In the genomic region with DNA sequence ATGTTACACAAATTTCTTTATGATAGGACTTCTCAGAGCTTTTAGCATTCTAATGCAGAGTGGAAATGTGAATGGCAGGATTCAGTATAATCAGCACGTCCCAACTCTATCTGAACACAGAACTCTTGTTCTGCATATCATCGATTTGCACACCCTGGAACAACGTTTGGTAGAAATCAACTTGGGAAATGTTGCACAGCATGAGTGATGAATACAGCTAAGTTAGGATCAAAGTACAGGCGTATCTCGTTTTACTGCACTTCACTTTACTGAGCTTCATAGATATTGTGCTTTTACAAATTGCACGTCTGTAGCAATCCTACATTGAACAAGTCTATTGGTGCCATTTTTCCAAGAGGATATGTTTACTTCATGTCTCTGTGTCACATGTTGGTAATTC, we compare ENCODE assay signal across 20 cellular contexts.
"Had no signal": no experiment of that assay in that cellular context is flagged by ENCODE, and none has a peak within 500 bp of the region (broad histone marks: within the 10 kb centered on the region; RNA-seq: fewer than 3 reads in every experiment).

No MANE protein-coding gene starts in this region.

- H3K9me3 ChIP-seq: esophagus muscularis mucosa, gastroesophageal sphincter, heart left ventricle, left lung, lower lobe of right lung, mucosa of descending colon had no signal

- DNase-seq: dermis blood vessel endothelial cell; dorsolateral prefrontal cortex; effector CD4-positive, alpha-beta T cell; effector memory CD4-positive, alpha-beta T cell; foreskin keratinocyte; heart left ventricle; hippocampal formation; left cardiac atrium; left lung; left ventricle myocardium superior; lower lobe of right lung; mesenchymal stem cell; mucosa of descending colon; naive B cell had no signal

- ATAC-seq: foreskin keratinocyte, gastroesophageal sphincter, heart left ventricle, left cardiac atrium, left lung, left ventricle myocardium superior, lower lobe of right lung, mucosa of descending colon had no signal

- H3K4me1 ChIP-seq: esophagus muscularis mucosa, foreskin keratinocyte, gastroesophageal sphincter, heart left ventricle, left lung, lower lobe of right lung had no signal

- H3K36me3 ChIP-seq: esophagus muscularis mucosa, left lung, lower lobe of right lung had no signal

- H3K27me3 ChIP-seq: esophagus muscularis mucosa, foreskin keratinocyte, gastroesophageal sphincter, heart left ventricle, left lung had no signal

- H3K4me3 ChIP-seq: coronary artery, dorsolateral prefrontal cortex, esophagus muscularis mucosa, gastroesophageal sphincter, heart left ventricle, left lung, lower lobe of right lung, mucosa of descending colon had no signal

- FAIRE-seq: frontal cortex, islet of Langerhans, keratinocyte had no signal

- H3K27ac ChIP-seq: coronary artery, dorsolateral prefrontal cortex, esophagus muscularis mucosa, foreskin keratinocyte, gastroesophageal sphincter, heart left ventricle, left lung, lower lobe of right lung had no signal
